In genomic region chr5:80184235-80185023, GRCh38 we compare ENCODE assay signal across 8 cellular contexts.
DNase-seq lines count a peak whose midpoint lies in the region; ATAC-seq and TF ChIP-seq lines count a peak whose summit lies in the region.

No MANE protein-coding gene starts in this region.

- intact Hi-C loops in Panc1 (cut with micrococcal nuclease; ENCODE audit: unreplicated experiment) = no loop called here

- no peaks in the 10 kb centered on the region; the same call in 2 of the 3 replicates for H3K9me3 Mint-ChIP-seq in GM23338

- POLR2A ChIA-PET in Panc1 (lab: Charles Lee) = no interaction called here

- CTCF ChIA-PET in Panc1 (lab: Charles Lee) = no interaction called here

- peaks cover 63% of the 10 kb centered on the region for H3K4me1 ChIP-seq in GM23338 (ENCODE audit: insufficient read depth)
- peaks cover 25% of the 10 kb centered on the region for H3K4me1 ChIP-seq in Panc1 (ENCODE audit: control insufficient read depth, insufficient read depth, low read length)

- peaks cover 3% of the 10 kb centered on the region; the same call in 1 of the 3 replicates for H3K36me3 Mint-ChIP-seq in GM23338 (ENCODE audit: low read depth)

- H3K27me3 ChIP-seq in GM23338 (ENCODE audit: insufficient read depth) = no peaks in the 10 kb centered on the region
- no peaks in the 10 kb centered on the region for H3K27me3 ChIP-seq in Panc1 (ENCODE audit: control insufficient read depth, insufficient read depth, low read length)

- H3K4me1 Mint-ChIP-seq in GM23338 = peaks cover 76% of the 10 kb centered on the region

- no peaks in the 10 kb centered on the region for H3K9me2 ChIP-seq in GM23338 (ENCODE audit: insufficient read depth)

- H3K27me3 Mint-ChIP-seq in GM23338 (ENCODE audit: insufficient read depth, low read depth, poor library complexity) = peaks cover 1% of the 10 kb centered on the region

- peak overlapping the region; percentile 48 for H3K4me3 Mint-ChIP-seq in GM23338

- H3K79me2 ChIP-seq in GM23338 (replicated peaks; ENCODE audit: insufficient read depth) = peaks cover 62% of the 10 kb centered on the region

- DNase-seq in GM23338 (ENCODE audit: low spot score) (peak; percentile 92), Panc1 (ENCODE audit: low read depth, low spot score) (no peak), iPS-NIHi11 (ENCODE audit: low spot score) (peak; percentile 55), foreskin melanocyte (no peak), ACHN (no peak)

- TF ChIP-seq CTCF in 22Rv1 (IDR thresholded peaks at IDR 0.05) (no peak), GM23338 (conservative IDR thresholded peaks at IDR 0.05; ENCODE audit: low read depth in 2 of 2) (no peak), Panc1 (IDR thresholded peaks at IDR 0.05) (no peak)

- in situ Hi-C loops in Panc1 (cut with HindIII; ENCODE audit: low pct_unique_long_range_greater_than_20kb, low sequenced_read_pairs) = no loop called here
- in situ Hi-C loops in ACHN (cut with HindIII; ENCODE audit: low pct_ligation_motif_present, low pct_unique_long_range_greater_than_20kb, low sequenced_read_pairs) = no loop called here

- peak overlapping the region; percentile 91 for H3K27ac ChIP-seq in 22Rv1
- H3K27ac ChIP-seq in GM23338 (ENCODE audit: low read depth) = peak overlapping the region; percentile 100
- peak overlapping the region; percentile 30 for H3K27ac ChIP-seq in Panc1 (ENCODE audit: low read length)

- ATAC-seq in GM23338 (peak; percentile 80), Panc1 (0 out of 2 replicates have a peak, but pooled peaks have one; percentile 22), GM19455 (IDR thresholded peaks at IDR 0.05; ENCODE audit: unreplicated experiment) (no peak), GM19467 (IDR thresholded peaks at IDR 0.05; ENCODE audit: unreplicated experiment) (no peak)

- no peak overlapping the region for H2AFZ ChIP-seq in GM23338

- no TSS peak for BruUV-seq in Panc1 (replicated peaks; lab: Mats Ljungman, UMichigan)

- H3K4me2 ChIP-seq in GM23338 = peak overlapping the region; percentile 72

- H3K9me3 ChIP-seq in Panc1 (ENCODE audit: control insufficient read depth, insufficient read depth, low read depth, low read length) = no peaks in the 10 kb centered on the region

- peaks cover 27% of the 10 kb centered on the region for H3F3A ChIP-seq in GM23338 (replicated peaks; ENCODE audit: low read depth)

- no peaks in the 10 kb centered on the region for H3K36me3 ChIP-seq in GM23338 (ENCODE audit: insufficient read depth)
- H3K36me3 ChIP-seq in Panc1 (ENCODE audit: control insufficient read depth, insufficient read depth, low read length) = no peaks in the 10 kb centered on the region

- H4K20me1 ChIP-seq in GM23338 (replicated peaks; ENCODE audit: insufficient read depth) = no peaks in the 10 kb centered on the region

- peak overlapping the region; percentile 98 for H3K27ac Mint-ChIP-seq in GM23338

- H3K4me3 ChIP-seq in GM23338 (peak overlapping the region; percentile 34), Panc1 (ENCODE audit: low read depth in 2 of 2, low read length in 2 of 2) (no peak overlapping the region)

TF ChIP-seq in GM23338, 12 proteins besides CTCF, POLR2A, EP300 and RAD21:
- TF ChIP-seq REST (IDR thresholded peaks at IDR 0.05; ENCODE audit: unreplicated experiment) (no peak), ZNF114 (CRISPR knock-in tag; IDR thresholded peaks at IDR 0.05) (no peak), EZH2 (IDR thresholded peaks at IDR 0.05; ENCODE audit: low read depth, unreplicated experiment) (no peak), NANOG (IDR thresholded peaks at IDR 0.05; ENCODE audit: borderline replicate concordance) (peak; percentile 50; the same call in 1 of the 2 replicates), ZNF331 (CRISPR knock-in tag; IDR thresholded peaks at IDR 0.05; ENCODE audit: low read depth) (no peak), POLR2AphosphoS5 (IDR thresholded peaks at IDR 0.05; ENCODE audit: low read depth) (no peak), JUNB (IDR thresholded peaks at IDR 0.05; ENCODE audit: unreplicated experiment) (no peak), STAT1 (IDR thresholded peaks at IDR 0.05; ENCODE audit: unreplicated experiment) (no peak), CREB1 (CRISPR knock-in tag; IDR thresholded peaks at IDR 0.05; ENCODE audit: low read depth) (no peak)
- TF ChIP-seq, protein P1, sequence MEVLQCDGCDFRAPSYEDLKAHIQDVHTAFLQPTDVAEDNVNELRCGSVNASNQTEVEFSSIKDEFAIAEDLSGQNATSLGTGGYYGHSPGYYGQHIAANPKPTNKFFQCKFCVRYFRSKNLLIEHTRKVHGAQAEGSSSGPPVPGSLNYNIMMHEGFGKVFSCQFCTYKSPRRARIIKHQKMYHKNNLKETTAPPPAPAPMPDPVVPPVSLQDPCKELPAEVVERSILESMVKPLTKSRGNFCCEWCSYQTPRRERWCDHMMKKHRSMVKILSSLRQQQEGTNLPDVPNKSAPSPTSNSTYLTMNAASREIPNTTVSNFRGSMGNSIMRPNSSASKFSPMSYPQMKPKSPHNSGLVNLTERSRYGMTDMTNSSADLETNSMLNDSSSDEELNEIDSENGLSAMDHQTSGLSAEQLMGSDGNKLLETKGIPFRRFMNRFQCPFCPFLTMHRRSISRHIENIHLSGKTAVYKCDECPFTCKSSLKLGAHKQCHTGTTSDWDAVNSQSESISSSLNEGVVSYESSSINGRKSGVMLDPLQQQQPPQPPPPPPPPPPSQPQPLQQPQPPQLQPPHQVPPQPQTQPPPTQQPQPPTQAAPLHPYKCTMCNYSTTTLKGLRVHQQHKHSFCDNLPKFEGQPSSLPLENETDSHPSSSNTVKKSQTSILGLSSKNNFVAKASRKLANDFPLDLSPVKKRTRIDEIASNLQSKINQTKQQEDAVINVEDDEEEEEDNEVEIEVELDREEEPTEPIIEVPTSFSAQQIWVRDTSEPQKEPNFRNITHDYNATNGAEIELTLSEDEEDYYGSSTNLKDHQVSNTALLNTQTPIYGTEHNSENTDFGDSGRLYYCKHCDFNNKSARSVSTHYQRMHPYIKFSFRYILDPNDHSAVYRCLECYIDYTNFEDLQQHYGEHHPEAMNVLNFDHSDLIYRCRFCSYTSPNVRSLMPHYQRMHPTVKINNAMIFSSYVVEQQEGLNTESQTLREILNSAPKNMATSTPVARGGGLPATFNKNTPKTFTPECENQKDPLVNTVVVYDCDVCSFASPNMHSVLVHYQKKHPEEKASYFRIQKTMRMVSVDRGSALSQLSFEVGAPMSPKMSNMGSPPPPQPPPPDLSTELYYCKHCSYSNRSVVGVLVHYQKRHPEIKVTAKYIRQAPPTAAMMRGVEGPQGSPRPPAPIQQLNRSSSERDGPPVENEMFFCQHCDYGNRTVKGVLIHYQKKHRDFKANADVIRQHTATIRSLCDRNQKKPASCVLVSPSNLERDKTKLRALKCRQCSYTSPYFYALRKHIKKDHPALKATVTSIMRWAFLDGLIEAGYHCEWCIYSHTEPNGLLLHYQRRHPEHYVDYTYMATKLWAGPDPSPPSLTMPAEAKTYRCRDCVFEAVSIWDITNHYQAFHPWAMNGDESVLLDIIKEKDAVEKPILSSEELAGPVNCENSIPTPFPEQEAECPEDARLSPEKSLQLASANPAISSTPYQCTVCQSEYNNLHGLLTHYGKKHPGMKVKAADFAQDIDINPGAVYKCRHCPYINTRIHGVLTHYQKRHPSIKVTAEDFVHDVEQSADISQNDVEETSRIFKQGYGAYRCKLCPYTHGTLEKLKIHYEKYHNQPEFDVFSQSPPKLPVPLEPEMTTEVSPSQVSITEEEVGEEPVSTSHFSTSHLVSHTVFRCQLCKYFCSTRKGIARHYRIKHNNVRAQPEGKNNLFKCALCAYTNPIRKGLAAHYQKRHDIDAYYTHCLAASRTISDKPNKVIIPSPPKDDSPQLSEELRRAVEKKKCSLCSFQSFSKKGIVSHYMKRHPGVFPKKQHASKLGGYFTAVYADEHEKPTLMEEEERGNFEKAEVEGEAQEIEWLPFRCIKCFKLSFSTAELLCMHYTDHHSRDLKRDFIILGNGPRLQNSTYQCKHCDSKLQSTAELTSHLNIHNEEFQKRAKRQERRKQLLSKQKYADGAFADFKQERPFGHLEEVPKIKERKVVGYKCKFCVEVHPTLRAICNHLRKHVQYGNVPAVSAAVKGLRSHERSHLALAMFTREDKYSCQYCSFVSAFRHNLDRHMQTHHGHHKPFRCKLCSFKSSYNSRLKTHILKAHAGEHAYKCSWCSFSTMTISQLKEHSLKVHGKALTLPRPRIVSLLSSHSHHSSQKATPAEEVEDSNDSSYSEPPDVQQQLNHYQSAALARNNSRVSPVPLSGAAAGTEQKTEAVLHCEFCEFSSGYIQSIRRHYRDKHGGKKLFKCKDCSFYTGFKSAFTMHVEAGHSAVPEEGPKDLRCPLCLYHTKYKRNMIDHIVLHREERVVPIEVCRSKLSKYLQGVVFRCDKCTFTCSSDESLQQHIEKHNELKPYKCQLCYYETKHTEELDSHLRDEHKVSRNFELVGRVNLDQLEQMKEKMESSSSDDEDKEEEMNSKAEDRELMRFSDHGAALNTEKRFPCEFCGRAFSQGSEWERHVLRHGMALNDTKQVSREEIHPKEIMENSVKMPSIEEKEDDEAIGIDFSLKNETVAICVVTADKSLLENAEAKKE (CRISPR knock-in tag; IDR thresholded peaks at IDR 0.05) = peak; percentile 73; the same call in 1 of the 2 replicates

Comparison
In these comparisons a context has a peak if more than half of its experiments do, and no peak if none do; other contexts are left out.
1. H3K27ac ChIP-seq: peak in every context shown above with its lines; median percentile 100 in GM23338; 91 in 22Rv1; 30 in Panc1.
2. ATAC-seq: peak in GM23338 (single experiment) and Panc1 (single experiment); none in GM19455 (single experiment) and GM19467 (single experiment).
3. DNase-seq: peak in GM23338 (single experiment) and iPS-NIHi11 (single experiment); none in Panc1 (single experiment), foreskin melanocyte (single experiment) and ACHN (single experiment).